29 cellular contexts compared by ENCODE assay signal in genomic region chr7:133475655-133476054, GRCh38.
"Had no signal": no experiment of that assay in that cellular context is flagged by ENCODE, and none has a peak within 500 bp of the region (broad histone marks: within the 10 kb centered on the region; RNA-seq: fewer than 3 reads in every experiment).

No MANE protein-coding gene starts in this region.

- ATAC-seq: natural killer cell; psoas muscle; right cardiac atrium; right lobe of liver; stimulated activated effector memory CD8-positive, alpha-beta T cell treated with anti-CD3 and anti-CD28 coated beads, Interleukin-12 subunit alpha, Interleukin-12 subunit beta, amount 100 ng/mL, for 72 hours; stimulated activated naive CD8-positive, alpha-beta T cell treated with anti-CD3 and anti-CD28 coated beads, Interleukin-15, amount 100 ng/mL, for 72 hours; stimulated activated naive CD8-positive, alpha-beta T cell treated with anti-CD3 and anti-CD28 coated beads, Interleukin-15, Interleukin-2, amounts not matched to agents 100 U/mL and 50 U/mL, for 24 hours; upper lobe of right lung had no signal

- H3K9ac ChIP-seq: neural progenitor cell, parathyroid adenoma had no signal

- H3K27ac ChIP-seq: neural progenitor cell, ovary, parathyroid adenoma, psoas muscle, right lobe of liver, sigmoid colon, suprapubic skin, testis, tibial artery, transverse colon, upper lobe of right lung, uterus had no signal

- H3K4me1 ChIP-seq: neural progenitor cell, parathyroid adenoma, right lobe of liver, sigmoid colon, suprapubic skin, testis, tibial artery, transverse colon, upper lobe of right lung, uterus had no signal

- H3K36me3 Mint-ChIP-seq: type B pancreatic cell had no signal

- H3K4me1 Mint-ChIP-seq: stimulated activated naive CD8-positive, alpha-beta T cell treated with anti-CD3 and anti-CD28 coated beads, Interleukin-15, amount 100 ng/mL, for 72 hours had no signal

- H3K9me3 Mint-ChIP-seq: neural progenitor cell, type B pancreatic cell had no signal

- H3K27me3 ChIP-seq: neural progenitor cell, ovary, right lobe of liver, sigmoid colon, suprapubic skin, testis, tibial artery, transverse colon, upper lobe of right lung, uterus had no signal

- H3K36me3 ChIP-seq: ovary, uterus had no signal

- DNase-seq: natural killer cell; occipital lobe; ovary; posterior cingulate gyrus; psoas muscle; right cardiac atrium; right lobe of liver; sigmoid colon; small intestine; stimulated activated CD4-positive, alpha-beta T cell treated with anti-CD3 and anti-CD28 coated beads, Interleukin-15, amount 100 ng/mL, for 24 hours; stimulated activated CD4-positive, alpha-beta T cell treated with anti-CD3 and anti-CD28 coated beads, Interleukin-2, amount 100 ng/mL, for 24 hours; stimulated activated CD4-positive, alpha-beta T cell treated with anti-CD3 and anti-CD28 coated beads, Interleukin-2, amount 100 ng/mL, for 48 hours; stimulated activated CD4-positive, alpha-beta T cell treated with anti-CD3 and anti-CD28 coated beads, Interleukin-4, amount 100 ng/mL, for 24 hours; stimulated activated naive CD4-positive, alpha-beta T cell; stimulated activated naive CD8-positive, alpha-beta T cell treated with anti-CD3 and anti-CD28 coated beads, Interleukin-15, amount 100 ng/mL, for 72 hours; stimulated activated naive CD8-positive, alpha-beta T cell treated with anti-CD3 and anti-CD28 coated beads, Interleukin-15, Interleukin-2, amounts not matched to agents 100 U/mL and 50 U/mL, for 24 hours; substantia nigra; testis; tibial artery; transverse colon; upper lobe of right lung; uterus had no signal

- H3K4me2 ChIP-seq: neural progenitor cell had no signal

- H3K79me2 ChIP-seq: parathyroid adenoma had no signal

- H3K9me3 ChIP-seq: ovary, right lobe of liver, sigmoid colon, suprapubic skin, testis, tibial artery, transverse colon, upper lobe of right lung, uterus had no signal

- H3K27me3 Mint-ChIP-seq: progenitor cell of endocrine pancreas; stimulated activated naive CD8-positive, alpha-beta T cell treated with anti-CD3 and anti-CD28 coated beads, Interleukin-15, amount 100 ng/mL, for 72 hours; type B pancreatic cell had no signal

- H3K4me3 ChIP-seq: neural progenitor cell, ovary, psoas muscle, right lobe of liver, sigmoid colon, suprapubic skin, testis, tibial artery, transverse colon, upper lobe of right lung, uterus had no signal

- H3K4me3 Mint-ChIP-seq: natural killer cell; nephron; neural progenitor cell; stimulated activated effector memory CD8-positive, alpha-beta T cell treated with anti-CD3 and anti-CD28 coated beads, Interleukin-12 subunit alpha, Interleukin-12 subunit beta, amount 100 ng/mL, for 72 hours; stimulated activated naive CD8-positive, alpha-beta T cell treated with anti-CD3 and anti-CD28 coated beads, Interleukin-15, amount 100 ng/mL, for 72 hours; type B pancreatic cell had no signal

- H2AFZ ChIP-seq: neural progenitor cell, parathyroid adenoma had no signal

- H3K27ac Mint-ChIP-seq: natural killer cell; nephron; neural progenitor cell; progenitor cell of endocrine pancreas; stimulated activated effector memory CD8-positive, alpha-beta T cell treated with anti-CD3 and anti-CD28 coated beads, Interleukin-12 subunit alpha, Interleukin-12 subunit beta, amount 100 ng/mL, for 72 hours; stimulated activated naive CD8-positive, alpha-beta T cell treated with anti-CD3 and anti-CD28 coated beads, Interleukin-15, amount 100 ng/mL, for 72 hours; type B pancreatic cell had no signal
